Comparison of ENCODE assay signal across 1 cellular context in genomic region chr11:61855939-61856730, GRCh38.
TF ChIP-seq lines count a peak whose summit lies in the region.

No MANE protein-coding gene starts in this region.

TF ChIP-seq in GM23338, 12 proteins besides CTCF, POLR2A, EP300 and RAD21 (continued from another document):
- TF ChIP-seq ZNF462 (CRISPR knock-in tag; IDR thresholded peaks at IDR 0.05), result no peak
- no peak for TF ChIP-seq ZNF114 (CRISPR knock-in tag; IDR thresholded peaks at IDR 0.05)
- no peak for TF ChIP-seq STAT1 (IDR thresholded peaks at IDR 0.05; ENCODE audit: unreplicated experiment)
